Comparison of ENCODE assay signal across 17 cellular contexts in the genomic region with DNA sequence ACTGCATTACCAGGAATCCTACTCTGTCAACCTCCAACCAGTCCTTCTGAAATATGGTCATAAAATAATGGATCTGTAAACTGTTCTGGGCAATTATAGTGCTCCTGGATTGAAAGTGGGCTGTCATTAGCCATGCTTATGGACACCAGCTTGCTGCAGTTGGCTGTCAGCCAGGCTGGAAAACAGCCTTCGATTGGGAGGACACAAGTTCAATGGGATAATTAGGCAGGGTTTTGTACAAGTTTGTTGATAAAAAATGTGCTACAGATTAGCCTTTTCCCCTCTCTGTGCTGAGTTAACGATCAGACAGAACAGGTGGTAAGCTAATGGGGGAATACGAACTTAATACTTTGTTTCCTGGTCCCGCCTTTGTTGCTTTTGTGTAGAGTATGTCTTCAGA.
DNase-seq lines count a peak whose midpoint lies in the region; TF ChIP-seq lines count a peak whose summit lies in the region.
"Had no signal": no experiment of that assay in that cellular context is flagged by ENCODE, and none has a peak within 500 bp of the region (broad histone marks: within the 10 kb centered on the region; RNA-seq: fewer than 3 reads in every experiment).

No MANE protein-coding gene starts in this region.

- H2AFZ ChIP-seq in neural progenitor cell (replicated peaks) = no peak overlapping the region

- intact Hi-C loops in activated CD4-positive, alpha-beta T cell treated with anti-CD3 and anti-CD28 coated beads, Interleukin-2, amount 10 ng/mL, durations not matched to agents 24 days and 14 days (cut with micrococcal nuclease) = no loop called here

- H3K9me3 ChIP-seq in WERI-Rb-1 (ENCODE audit: severe bottlenecking) (no peaks in the 10 kb centered on the region), neural progenitor cell (ENCODE audit: low read depth) (peaks cover 7% of the 10 kb centered on the region)

- H3K36me3 ChIP-seq in WERI-Rb-1 (no peaks in the 10 kb centered on the region), neural progenitor cell (no peaks in the 10 kb centered on the region)
- H3K36me3 ChIP-seq: gastroesophageal sphincter had no signal

- no peaks in the 10 kb centered on the region for H3K4me1 Mint-ChIP-seq in activated CD4-positive, alpha-beta T cell treated with anti-CD3 and anti-CD28 coated beads, Interleukin-2, amount 10 ng/mL, durations not matched to agents 24 days and 14 days
- H3K4me1 Mint-ChIP-seq in neural progenitor cell = peaks cover 5% of the 10 kb centered on the region
- H3K4me1 Mint-ChIP-seq: activated B cell treated with CpG ODN at 0.5 μM for 24 hours; stimulated activated naive CD8-positive, alpha-beta T cell treated with anti-CD3 and anti-CD28 coated beads, Interleukin-15, amount 100 ng/mL, for 72 hours had no signal

- H3K4me2 ChIP-seq in neural progenitor cell = no peak overlapping the region

- no peaks in the 10 kb centered on the region for H3F3A ChIP-seq in neural progenitor cell (ENCODE audit: low read depth)

- no peak overlapping the region for H3K4me3 Mint-ChIP-seq in activated CD4-positive, alpha-beta T cell treated with anti-CD3 and anti-CD28 coated beads, Interleukin-2, amount 10 ng/mL, durations not matched to agents 24 days and 14 days
- no peak overlapping the region for H3K4me3 Mint-ChIP-seq in neural progenitor cell
- H3K4me3 Mint-ChIP-seq: activated B cell treated with CpG ODN at 0.5 μM for 24 hours; natural killer cell treated with Interleukin-12 subunit alpha and Interleukin-12 subunit beta and Interleukin-15 and Interleukin-18, amount 100 ng/mL, for 72 hours; stimulated activated naive CD8-positive, alpha-beta T cell treated with anti-CD3 and anti-CD28 coated beads, Interleukin-15, amount 100 ng/mL, for 72 hours had no signal

- no peak overlapping the region for H3K9ac ChIP-seq in neural progenitor cell

- H3K27ac Mint-ChIP-seq in activated CD4-positive, alpha-beta T cell treated with anti-CD3 and anti-CD28 coated beads, Interleukin-2, amount 10 ng/mL, durations not matched to agents 24 days and 14 days = no peak overlapping the region
- no peak overlapping the region for H3K27ac Mint-ChIP-seq in neural progenitor cell
- H3K27ac Mint-ChIP-seq: activated B cell treated with CpG ODN at 0.5 μM for 24 hours; natural killer cell treated with Interleukin-12 subunit alpha and Interleukin-12 subunit beta and Interleukin-15 and Interleukin-18, amount 100 ng/mL, for 72 hours; progenitor cell of endocrine pancreas; stimulated activated naive CD8-positive, alpha-beta T cell treated with anti-CD3 and anti-CD28 coated beads, Interleukin-15, amount 100 ng/mL, for 72 hours had no signal

- H3K79me2 ChIP-seq in neural progenitor cell (ENCODE audit: low read depth) = no peaks in the 10 kb centered on the region

- no peaks in the 10 kb centered on the region for H3K36me3 Mint-ChIP-seq in activated CD4-positive, alpha-beta T cell treated with anti-CD3 and anti-CD28 coated beads, Interleukin-2, amount 10 ng/mL, durations not matched to agents 24 days and 14 days (ENCODE audit: low read depth)
- peaks cover 2% of the 10 kb centered on the region for H3K36me3 Mint-ChIP-seq in neural progenitor cell
- H3K36me3 Mint-ChIP-seq: natural killer cell treated with Interleukin-12 subunit alpha and Interleukin-12 subunit beta and Interleukin-15 and Interleukin-18, amount 100 ng/mL, for 72 hours had no signal

- H4K20me1 ChIP-seq in neural progenitor cell (ENCODE audit: low read depth) = no peaks in the 10 kb centered on the region

- H3K27me3 ChIP-seq in WERI-Rb-1 (ENCODE audit: insufficient read depth, low read depth, severe bottlenecking) (no peaks in the 10 kb centered on the region), neural progenitor cell (no peaks in the 10 kb centered on the region)
- H3K27me3 ChIP-seq: gastroesophageal sphincter had no signal

- DNase-seq in DMS79 (lab: John Stamatoyannopoulos, UW) (peak; percentile 53), NCI-H146 (lab: John Stamatoyannopoulos, UW) (peak; percentile 98), NCI-H510A treated with DMSO at 0.1 percent for 48 hours (lab: John Stamatoyannopoulos, UW) (peak; percentile 30), dermis blood vessel endothelial cell (peak; percentile 28), COLO829 (ENCODE audit: low spot score) (no peak), WERI-Rb-1 (no peak), neural progenitor cell (ENCODE audit: low spot score) (no peak)
- no peak for DNase-seq in activated CD4-positive, alpha-beta T cell treated with anti-CD3 and anti-CD28 coated beads, Interleukin-2, amount 10 ng/mL, durations not matched to agents 24 days and 14 days
- DNase-seq: activated B cell treated with CpG ODN at 0.5 μM for 24 hours; Calu3; stimulated activated naive CD8-positive, alpha-beta T cell treated with anti-CD3 and anti-CD28 coated beads, Interleukin-15, amount 100 ng/mL, for 72 hours had no signal

- no peaks in the 10 kb centered on the region for H3K4me1 ChIP-seq in neural progenitor cell
- H3K4me1 ChIP-seq: gastroesophageal sphincter had no signal

- H3K27ac ChIP-seq in WERI-Rb-1 (no peak overlapping the region), neural progenitor cell (no peak overlapping the region)
- H3K27ac ChIP-seq: epithelial cell of prostate, gastroesophageal sphincter, HL-60 had no signal

- H3K27me3 Mint-ChIP-seq in activated CD4-positive, alpha-beta T cell treated with anti-CD3 and anti-CD28 coated beads, Interleukin-2, amount 10 ng/mL, durations not matched to agents 24 days and 14 days = no peaks in the 10 kb centered on the region
- peaks cover 2% of the 10 kb centered on the region for H3K27me3 Mint-ChIP-seq in neural progenitor cell (ENCODE audit: insufficient read depth, low read depth)

- H3K4me3 ChIP-seq in WERI-Rb-1 (ENCODE audit: low read depth, low read length) = no peak overlapping the region
- no peak overlapping the region for H3K4me3 ChIP-seq in neural progenitor cell
- H3K4me3 ChIP-seq: gastroesophageal sphincter, lung had no signal

- TF ChIP-seq CTCF in WERI-Rb-1 (IDR thresholded peaks at IDR 0.05; ENCODE audit: low read depth, low read length) = no peak
- no peak for TF ChIP-seq CTCF in neural progenitor cell (IDR thresholded peaks at IDR 0.05)

- no peaks in the 10 kb centered on the region for H3K9me3 Mint-ChIP-seq in activated CD4-positive, alpha-beta T cell treated with anti-CD3 and anti-CD28 coated beads, Interleukin-2, amount 10 ng/mL, durations not matched to agents 24 days and 14 days
- peaks cover 24% of the 10 kb centered on the region for H3K9me3 Mint-ChIP-seq in neural progenitor cell

Comparison
In these comparisons a context has a peak if more than half of its experiments do, and no peak if none do; other contexts are left out.
1. DNase-seq: peak in DMS79 (single experiment), NCI-H146 (single experiment), NCI-H510A treated with DMSO at 0.1 percent for 48 hours (single experiment) and dermis blood vessel endothelial cell (single experiment); none in COLO829 (single experiment), WERI-Rb-1 (single experiment), activated CD4-positive, alpha-beta T cell treated with anti-CD3 and anti-CD28 coated beads, Interleukin-2, amount 10 ng/mL, durations not matched to agents 24 days and 14 days (single experiment) and neural progenitor cell (single experiment).